Comparison of ENCODE assay signal across 8 cellular contexts in the genomic region with DNA sequence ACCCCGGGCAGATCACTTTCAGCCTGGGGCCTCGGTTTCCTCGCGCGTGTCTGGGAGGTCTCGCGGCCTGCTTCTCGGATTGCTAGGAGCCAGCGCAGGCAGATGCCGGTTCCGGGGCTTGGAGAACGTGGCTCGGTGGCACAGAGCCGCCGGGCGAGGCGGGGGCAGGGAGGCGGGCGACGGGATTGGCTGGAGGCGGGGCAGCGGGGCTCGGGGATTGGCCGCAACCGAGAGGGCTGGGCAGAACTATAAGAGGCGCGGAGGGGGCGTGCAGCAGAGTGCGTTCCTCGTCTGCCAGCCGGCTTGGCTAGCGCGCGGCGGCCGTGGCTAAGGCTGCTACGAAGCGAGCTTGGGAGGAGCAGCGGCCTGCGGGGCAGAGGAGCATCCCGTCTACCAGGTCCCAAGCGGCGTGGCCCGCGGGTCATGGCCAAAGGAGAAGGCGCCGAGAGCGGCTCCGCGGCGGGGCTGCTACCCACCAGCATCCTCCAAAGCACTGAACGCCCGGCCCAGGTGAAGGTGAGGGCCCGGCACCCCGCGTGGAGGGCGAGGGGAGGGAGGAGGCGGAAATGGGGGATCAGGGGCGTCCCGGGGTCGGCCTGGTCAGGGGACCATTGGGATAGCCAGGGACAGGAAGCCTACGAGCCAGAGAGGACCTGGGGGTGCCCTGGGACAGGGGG. TPM values are rescaled to one million over a fixed set of nuclear protein-coding genes. Genes with fewer than 3 reads are reported as not detected.
DNase-seq lines count a peak whose midpoint lies in the region; ATAC-seq and TF ChIP-seq lines count a peak whose summit lies in the region.

A gene (plus strand): TSS at position 276 of the 677 bp plus-strand sequence. CDS start 148 bp downstream, at position 424.

- H3K36me3 ChIP-seq in KOPT-K1 (ENCODE audit: insufficient read depth, low read length) = peaks cover 9% of the 10 kb centered on the region; the same call in 1 of the 2 replicates

- DNase-seq in Caki2 (ENCODE audit: low read depth) (peak; percentile 78), RPMI8226 (peak; percentile 96), fibroblast of villous mesenchyme (ENCODE audit: low read depth) (peak; percentile 92), nephron progenitor cell (peak; percentile 94)
- DNase-seq in activated effector memory CD4-positive, alpha-beta T cell treated with Interleukin-2 at 50 U/mL for 16 hours = peak; percentile 80

- no peak within 1 kb of the TSS for H3K27ac Mint-ChIP-seq in nephron progenitor cell
- peak within 1 kb of the TSS; percentile 90 for H3K27ac Mint-ChIP-seq in stimulated activated naive CD8-positive, alpha-beta T cell treated with anti-CD3 and anti-CD28 coated beads, Interleukin-15, Interleukin-2, amounts not matched to agents 100 ng/mL and 50 ng/mL, for 24 hours

- peaks cover 6% of the 10 kb centered on the region for H3K9me3 Mint-ChIP-seq in nephron progenitor cell
- no peaks in the 10 kb centered on the region for H3K9me3 Mint-ChIP-seq in stimulated activated naive CD8-positive, alpha-beta T cell treated with anti-CD3 and anti-CD28 coated beads, Interleukin-15, Interleukin-2, amounts not matched to agents 100 ng/mL and 50 ng/mL, for 24 hours

- H3K4me3 Mint-ChIP-seq in nephron progenitor cell = peak within 1 kb of the TSS; percentile 88
- peak within 1 kb of the TSS; percentile 93 for H3K4me3 Mint-ChIP-seq in stimulated activated naive CD8-positive, alpha-beta T cell treated with anti-CD3 and anti-CD28 coated beads, Interleukin-15, Interleukin-2, amounts not matched to agents 100 ng/mL and 50 ng/mL, for 24 hours

- no peak for TF ChIP-seq CTCF in fibroblast of villous mesenchyme (IDR thresholded peaks at IDR 0.05; ENCODE audit: insufficient read depth, low read depth, low read length)
- no peak for TF ChIP-seq CTCF in nephron progenitor cell (IDR thresholded peaks at IDR 0.05)

- H3K4me3 ChIP-seq in fibroblast of villous mesenchyme (ENCODE audit: low read depth, low read length) = peak within 1 kb of the TSS; percentile 68

- peak within 1 kb of the TSS; percentile 28 for H3K27ac ChIP-seq in KOPT-K1 (ENCODE audit: low read depth, low read length, poor library complexity, severe bottlenecking)

- peaks cover 62% of the 10 kb centered on the region for H3K27me3 Mint-ChIP-seq in nephron progenitor cell (ENCODE audit: low read depth, poor library complexity)
- no peaks in the 10 kb centered on the region for H3K27me3 Mint-ChIP-seq in stimulated activated naive CD8-positive, alpha-beta T cell treated with anti-CD3 and anti-CD28 coated beads, Interleukin-15, Interleukin-2, amounts not matched to agents 100 ng/mL and 50 ng/mL, for 24 hours

- H3K9me3 ChIP-seq in KOPT-K1 (ENCODE audit: insufficient read depth, low read length, poor library complexity, severe bottlenecking) = no peaks in the 10 kb centered on the region

- H3K36me3 Mint-ChIP-seq in nephron progenitor cell (ENCODE audit: low read depth) = peaks cover 5% of the 10 kb centered on the region
- H3K36me3 Mint-ChIP-seq in stimulated activated naive CD8-positive, alpha-beta T cell treated with anti-CD3 and anti-CD28 coated beads, Interleukin-15, Interleukin-2, amounts not matched to agents 100 ng/mL and 50 ng/mL, for 24 hours (ENCODE audit: low read depth) = peaks cover 32% of the 10 kb centered on the region

- peak; percentile 68 for ATAC-seq in GM21529 (IDR thresholded peaks at IDR 0.05; ENCODE audit: unreplicated experiment)

- peaks cover 13% of the 10 kb centered on the region for H3K4me1 Mint-ChIP-seq in nephron progenitor cell
- H3K4me1 Mint-ChIP-seq in stimulated activated naive CD8-positive, alpha-beta T cell treated with anti-CD3 and anti-CD28 coated beads, Interleukin-15, Interleukin-2, amounts not matched to agents 100 ng/mL and 50 ng/mL, for 24 hours (ENCODE audit: low read depth) = peaks cover 49% of the 10 kb centered on the region

- in situ Hi-C loops in Caki2 (cut with HindIII; ENCODE audit: low pct_unique_long_range_greater_than_20kb, low sequenced_read_pairs) = no loop called here

RNA-seq across cellular contexts. Expression of the gene that starts here (rescaled TPM):
- 5.7 and 6.6 TPM in 2 replicates for total RNA-seq in Caki2 (2014; rRNA removed; shearing (Covaris generic); ENCODE audit: low replicate concordance)
- total RNA-seq in fibroblast of villous mesenchyme = 2.6 and 6.0 TPM in 2 replicates

Comparison
In these comparisons a context has a peak if more than half of its experiments do, and no peak if none do; other contexts are left out.
1. Peak in every context shown above with its lines: DNase-seq, ATAC-seq, H3K4me3 ChIP-seq and H3K27ac ChIP-seq.